ENCODE assay signal across 8 cellular contexts in the genomic region with DNA sequence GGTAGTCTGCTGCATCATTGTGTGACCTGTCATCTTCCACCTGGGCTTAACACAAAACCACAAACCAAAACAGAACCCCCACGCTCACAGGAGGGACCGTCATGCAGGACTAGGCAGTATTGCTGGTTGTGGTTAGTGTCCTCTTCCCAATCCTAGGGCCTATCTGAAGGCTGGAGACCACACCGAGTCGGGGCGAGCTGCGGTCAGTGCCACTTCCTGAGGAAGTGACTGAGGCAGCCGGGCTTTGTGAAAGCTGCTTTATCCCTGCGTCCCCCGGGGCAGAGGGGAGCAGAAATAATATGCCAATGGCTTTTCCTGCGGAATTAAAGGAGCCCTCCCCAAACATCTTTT. TPM values are rescaled to one million over a fixed set of nuclear protein-coding genes. Genes with fewer than 3 reads are reported as not detected.
A peak's percentile ranks its signal among the peaks of the same experiment; 100 is the strongest.
DNase-seq lines count a peak whose midpoint lies in the region; ATAC-seq and TF ChIP-seq lines count a peak whose summit lies in the region.

No MANE protein-coding gene starts in this region.

- DNase-seq in GM12865 (ENCODE audit: low read depth) (peak; percentile 32), SJCRH30 (peak; percentile 89 to 93), neural progenitor cell (ENCODE audit: low spot score) (no peak), neuronal stem cell (ENCODE audit: low spot score) (no peak), GM10266 (ENCODE audit: extremely low spot score) (no peak)

- peaks cover 3% of the 10 kb centered on the region; the same call in 1 of the 2 replicates for H3K36me3 ChIP-seq in SJCRH30
- H3K36me3 ChIP-seq in esophagus (ENCODE audit: control insufficient read depth in 2 of 2, insufficient read depth in 2 of 2, low read length in 1 of 2) = no peaks in the 10 kb centered on the region
- H3K36me3 ChIP-seq in neural progenitor cell = peaks cover 15% of the 10 kb centered on the region
- peaks cover 5 to 92% of the 10 kb centered on the region in 2 donors for H3K36me3 ChIP-seq in neuronal stem cell (replicated peaks in 1 of 2; ENCODE audit: control insufficient read depth in 2 of 2, insufficient read depth in 2 of 2, low read length in 2 of 2)

- H3K14ac ChIP-seq in neuronal stem cell (ENCODE audit: low read length) = no peak overlapping the region

- H3K4me2 ChIP-seq in neural progenitor cell = no peak overlapping the region
- no peak overlapping the region for H3K4me2 ChIP-seq in neuronal stem cell (ENCODE audit: insufficient read depth, low read length, poor library complexity, severe bottlenecking)

- H3K27me3 Mint-ChIP-seq in neural progenitor cell (ENCODE audit: insufficient read depth, low read depth) = no peaks in the 10 kb centered on the region

- peaks cover 83% of the 10 kb centered on the region for H4K20me1 ChIP-seq in neural progenitor cell (ENCODE audit: low read depth)

- H2BK15ac ChIP-seq in neuronal stem cell (ENCODE audit: low read length) = no peak overlapping the region

- no peaks in the 10 kb centered on the region for H3K9me3 Mint-ChIP-seq in neural progenitor cell

- no peak overlapping the region for H3K18ac ChIP-seq in neuronal stem cell (ENCODE audit: low read length)

- peak; percentile 86 for ATAC-seq in HG02763 (IDR thresholded peaks at IDR 0.05; ENCODE audit: unreplicated experiment)
- ATAC-seq in HG03378 (IDR thresholded peaks at IDR 0.05; ENCODE audit: unreplicated experiment) = no peak

- H2AFZ ChIP-seq in neural progenitor cell (replicated peaks) (no peak overlapping the region), neuronal stem cell (ENCODE audit: low read length) (no peak overlapping the region)

- H3K79me1 ChIP-seq in neuronal stem cell (ENCODE audit: low read depth, low read length) = peaks cover 8% of the 10 kb centered on the region

- 60% methylated on average over 10 of the region's 10 CpGs for WGBS in esophagus, 2 donors
- WGBS in neuronal stem cell (ENCODE audit: extremely low coverage in 2 of 2, insufficient read length in 2 of 2, insufficient replicate concordance in 1 of 2), 2 donors = no CpG with 5 or more reads among the region's 10 CpGs

- no peak overlapping the region for H4K91ac ChIP-seq in neuronal stem cell (ENCODE audit: low read depth, low read length, poor library complexity)

- peak overlapping the region; percentile 33 for H3K27ac Mint-ChIP-seq in neural progenitor cell

- H2BK5ac ChIP-seq in neuronal stem cell (ENCODE audit: low read length) = no peak overlapping the region

- peaks cover 47% of the 10 kb centered on the region for H3K36me3 Mint-ChIP-seq in neural progenitor cell

- H3K79me2 ChIP-seq in neural progenitor cell (ENCODE audit: low read depth) = peaks cover 98% of the 10 kb centered on the region

- H3K27me3 ChIP-seq in SJCRH30 (no peaks in the 10 kb centered on the region), esophagus (ENCODE audit: control insufficient read depth in 1 of 2, insufficient read depth in 2 of 2, low read length in 2 of 2) (no peaks in the 10 kb centered on the region), neural progenitor cell (no peaks in the 10 kb centered on the region), neuronal stem cell (ENCODE audit: control insufficient read depth in 3 of 3, insufficient read depth in 3 of 3, low read depth in 1 of 3, low read length in 3 of 3) (no peaks in the 10 kb centered on the region)

- no peaks in the 10 kb centered on the region for H3K9me3 ChIP-seq in SJCRH30 (replicated peaks)
- no peaks in the 10 kb centered on the region for H3K9me3 ChIP-seq in esophagus (ENCODE audit: control insufficient read depth in 2 of 2, insufficient read depth in 1 of 2, low read depth in 1 of 2, low read length in 1 of 2)
- no peaks in the 10 kb centered on the region for H3K9me3 ChIP-seq in neural progenitor cell (ENCODE audit: low read depth)
- H3K9me3 ChIP-seq in neuronal stem cell (replicated peaks in 1 of 2; ENCODE audit: control insufficient read depth in 2 of 2, insufficient read depth in 1 of 2, low read depth in 1 of 2, low read length in 2 of 2) = peaks cover 0 to 2% of the 10 kb centered on the region in 2 donors

- peak overlapping the region; percentile 21; the same call in 1 of the 2 replicates for H3K27ac ChIP-seq in SJCRH30
- H3K27ac ChIP-seq in esophagus (ENCODE audit: low read depth in 2 of 2, low read length in 1 of 2) = peak overlapping the region; percentile 2 to 42
- H3K27ac ChIP-seq in neural progenitor cell = no peak overlapping the region
- H3K27ac ChIP-seq in neuronal stem cell (replicated peaks; ENCODE audit: low read length) = no peak overlapping the region

- H3F3A ChIP-seq in neural progenitor cell (ENCODE audit: low read depth) = peaks cover 12% of the 10 kb centered on the region

- no peak overlapping the region for H3K4ac ChIP-seq in neuronal stem cell (ENCODE audit: low read length)

- peaks cover 19% of the 10 kb centered on the region for H3K4me1 Mint-ChIP-seq in neural progenitor cell

- H3K4me3 ChIP-seq in GM12865 (ENCODE audit: low read depth, low read length) (no peak overlapping the region), SJCRH30 (no peak overlapping the region), esophagus (ENCODE audit: low read depth in 1 of 2, low read length in 2 of 2) (no peak overlapping the region), neural progenitor cell (no peak overlapping the region), neuronal stem cell (ENCODE audit: low read length in 2 of 2) (peak overlapping the region in 1 of 2 donors; percentile 47)

- no peak overlapping the region for H2BK120ac ChIP-seq in neuronal stem cell (ENCODE audit: low read depth, low read length)

- no peak overlapping the region for H2BK12ac ChIP-seq in neuronal stem cell (ENCODE audit: low read length)

- H2AK5ac ChIP-seq in neuronal stem cell (ENCODE audit: low read depth, low read length) = no peak overlapping the region

- no peak overlapping the region for H3K9ac ChIP-seq in neural progenitor cell
- no peak overlapping the region for H3K9ac ChIP-seq in neuronal stem cell (ENCODE audit: low read depth, low read length, poor library complexity)

- TF ChIP-seq CTCF in GM12865 (IDR thresholded peaks at IDR 0.05; ENCODE audit: insufficient read depth, low read depth, low read length, missing control alignments) (no peak), neural progenitor cell (IDR thresholded peaks at IDR 0.05) (no peak), GM10266 (IDR thresholded peaks at IDR 0.05; ENCODE audit: control insufficient read depth, insufficient read depth, low read depth, missing control alignments) (no peak)

- no peak overlapping the region for H4K8ac ChIP-seq in neuronal stem cell (ENCODE audit: low read depth, low read length)

- no peak overlapping the region for H3K23ac ChIP-seq in neuronal stem cell (ENCODE audit: low read depth, low read length, poor library complexity)

- H3K4me1 ChIP-seq in SJCRH30 = peaks cover 11% of the 10 kb centered on the region
- no peaks in the 10 kb centered on the region for H3K4me1 ChIP-seq in esophagus (ENCODE audit: control insufficient read depth in 2 of 2, insufficient read depth in 2 of 2, low read length in 1 of 2)
- no peaks in the 10 kb centered on the region for H3K4me1 ChIP-seq in neural progenitor cell
- H3K4me1 ChIP-seq in neuronal stem cell (ENCODE audit: control insufficient read depth in 2 of 2, insufficient read depth in 1 of 2, low read depth in 1 of 2, low read length in 2 of 2) = no peaks in the 10 kb centered on the region

- H3K4me3 Mint-ChIP-seq in neural progenitor cell = no peak overlapping the region

RNA-seq across cellular contexts. Expression of a gene that starts 22.9 kb away (rescaled TPM):
- total RNA-seq in SJCRH30 (2014; rRNA removed; shearing (Covaris generic)) = 26.2 and 27.7 TPM in 2 replicates
- 10 to 100 TPM in 1 of 2 donors, 1 to 10 TPM in 1; 9.9 to 10.6 TPM for polyA plus RNA-seq in esophagus
- total RNA-seq in neural progenitor cell (ENCODE audit: low replicate concordance) = 121 and 137 TPM in 2 replicates
- polyA plus RNA-seq in neuronal stem cell (2013, experiment 1 of 2) = 101 TPM
- 101 TPM for polyA plus RNA-seq in neuronal stem cell (2013, experiment 2 of 2)

Comparison
In these comparisons a context has a peak if more than half of its experiments do, and no peak if none do; other contexts are left out.
1. DNase-seq: peak in GM12865 (single experiment) and SJCRH30 (2 of 2); none in neural progenitor cell (single experiment), neuronal stem cell (single experiment) and GM10266 (single experiment).
2. H3K27ac ChIP-seq: peak in SJCRH30 (single experiment) and esophagus (2 of 2); none in neural progenitor cell (single experiment) and neuronal stem cell (single experiment).